ENCODE assay signal across 8 cellular contexts in the genomic region with DNA sequence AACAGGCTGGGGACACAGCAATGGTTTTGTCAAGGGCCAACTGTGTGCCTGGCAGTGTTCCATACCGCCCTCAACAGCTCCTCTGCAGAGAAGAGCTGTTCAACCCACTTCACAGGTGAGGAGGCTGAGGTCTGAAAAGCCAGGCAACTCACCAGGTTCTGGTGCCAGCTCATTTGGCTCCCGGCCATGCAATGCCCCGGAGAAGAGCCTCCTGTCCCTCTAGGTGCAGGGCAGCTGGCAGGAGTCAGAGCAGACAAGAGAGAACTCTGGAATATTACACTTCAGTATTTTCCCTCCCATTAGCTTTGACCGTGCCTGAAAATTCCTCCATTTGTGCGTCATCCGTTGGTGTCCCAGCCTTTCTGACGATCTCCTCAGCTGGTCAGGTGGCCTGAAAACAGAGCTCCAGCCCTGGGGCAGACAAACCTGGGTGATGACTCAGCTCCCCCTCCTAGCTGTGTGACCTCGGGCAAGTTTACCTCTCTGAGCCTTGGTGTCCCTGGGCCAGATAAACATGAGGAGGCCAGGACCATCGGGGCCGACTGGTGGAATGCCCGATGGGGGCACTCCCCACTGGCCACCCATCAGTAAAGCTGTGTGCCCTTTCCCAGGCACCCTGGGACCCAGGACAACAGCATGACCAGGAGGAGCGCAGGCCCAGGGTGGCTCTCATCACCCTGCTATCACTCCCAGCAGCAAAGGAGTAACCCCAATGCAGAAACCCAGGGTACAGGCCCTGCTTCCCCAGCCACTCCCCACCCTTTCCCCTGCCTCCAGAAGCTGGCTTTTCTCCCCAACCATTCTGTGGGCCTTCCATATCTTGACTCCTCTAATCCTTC. TPM values are rescaled to one million over a fixed set of nuclear protein-coding genes. Genes with fewer than 3 reads are reported as not detected.
DNase-seq lines count a peak whose midpoint lies in the region; ATAC-seq and TF ChIP-seq lines count a peak whose summit lies in the region.

No MANE protein-coding gene starts in this region.

- 60% methylated on average over 12 of the region's 12 CpGs for WGBS in HUES64
- 27 to 55% (median 39%) methylated on average over 9 to 12 of the region's 12 CpGs for WGBS in stomach, 5 donors

- no peaks in the 10 kb centered on the region for H3K27me3 ChIP-seq in HUES64 (ENCODE audit: insufficient read depth, low read length)
- no peaks in the 10 kb centered on the region for H3K27me3 ChIP-seq in stomach

- TF ChIP-seq CTCF in stomach (IDR thresholded peaks at IDR 0.05), result no peak

- DNase-seq in AG08396 (ENCODE audit: low spot score), result peak; percentile 74
- peak; percentile 66 for DNase-seq in amniotic epithelial cell (ENCODE audit: low read depth)
- DNase-seq in iris pigment epithelial cell (ENCODE audit: low read depth), result peak; percentile 78
- DNase-seq in stomach, result peak; percentile 51
- no peak for DNase-seq in germinal center (ENCODE audit: low spot score)
- DNase-seq in NCI-H1694 (lab: John Stamatoyannopoulos, UW), result no peak

- H3K9ac ChIP-seq in HUES64 (ENCODE audit: low read depth, low read length), result no peak overlapping the region

- TF ChIP-seq EP300 in stomach (IDR thresholded peaks at IDR 0.05), result peak; percentile 22

- H3K9me3 ChIP-seq in HUES64 (ENCODE audit: insufficient read depth, low read depth, low read length), result peaks cover 8% of the 10 kb centered on the region; the same call in 1 of the 2 replicates
- no peaks in the 10 kb centered on the region for H3K9me3 ChIP-seq in stomach

- peaks cover 14% of the 10 kb centered on the region for H3K4me1 ChIP-seq in HUES64 (ENCODE audit: insufficient read depth, low read length)
- peaks cover 41 to 47% (median 42%) of the 10 kb centered on the region in 4 donors for H3K4me1 ChIP-seq in stomach

- H3K27ac ChIP-seq in HUES64 (ENCODE audit: low read depth, low read length), result 0 out of 2 replicates have a peak overlapping the region, but pooled peaks have one; percentile 30
- H3K27ac ChIP-seq in stomach, result peak overlapping the region; percentile 38 to 97 (median 97)

- TF ChIP-seq POLR2A in stomach (IDR thresholded peaks at IDR 0.05), result no peak

- H3K36me3 ChIP-seq in HUES64 (ENCODE audit: insufficient read depth, low read length) (no peaks in the 10 kb centered on the region), stomach (no peaks in the 10 kb centered on the region)

- intact Hi-C loops in stomach (cut with DNase I; ENCODE audit: low total_unique reads), result no loop called here

- ATAC-seq in activated CD4-positive, CD25-positive, alpha-beta regulatory T cell treated with anti-CD3 and anti-CD28 coated beads, Interleukin-2, amount 50 U/mL, for 24 hours, result no peak

- H3K4me3 ChIP-seq in HUES64 (ENCODE audit: low read length) (no peak overlapping the region), stomach (peak overlapping the region in 3 of 4 donors; percentile 60 to 76 (median 65))

RNA-seq across cellular contexts. Expression of a gene that starts 9.6 kb away (rescaled TPM):
- polyA plus RNA-seq in HUES64 (2013, experiment 1 of 2), result 6.6 TPM
- 6.9 TPM for polyA plus RNA-seq in HUES64 (2013, experiment 2 of 2)
- total RNA-seq in stomach, result 10 to 100 TPM in 1 of 5 donors, 1 to 10 TPM in 2, under 1 TPM in 1, not detected in 1; 0.45 to 10.4 (median 3.0) TPM
- 1 to 10 TPM; 2.3 to 4.5 (median 4.1) TPM for polyA plus RNA-seq in stomach

RNA-seq across cellular contexts. Expression of a gene that starts 14.6 kb away (rescaled TPM):
- 0.15 TPM for polyA plus RNA-seq in HUES64 (2013, experiment 1 of 2)
- polyA plus RNA-seq in HUES64 (2013, experiment 2 of 2), result 0.25 TPM
- total RNA-seq in stomach, result under 1 TPM in 1 of 5 donors, not detected in 4; 0.37 TPM
- polyA plus RNA-seq in stomach, result under 1 TPM in 2 of 3 donors, not detected in 1; 0.05 to 0.12 TPM

RNA-seq across cellular contexts. Expression of a gene that starts 46.4 kb away (rescaled TPM):
- polyA plus RNA-seq in HUES64 (2013, experiment 1 of 2), result 2.0 TPM
- polyA plus RNA-seq in HUES64 (2013, experiment 2 of 2), result 3.2 TPM
- 10 to 100 TPM in 3 of 5 donors, 1 to 10 TPM in 2; 1.8 to 50.4 (median 14.2) TPM for total RNA-seq in stomach
- polyA plus RNA-seq in stomach, result 10 to 100 TPM; 17.6 to 23.8 (median 22.8) TPM

RNA-seq across cellular contexts. Expression of a gene that starts 48.0 kb away (rescaled TPM):
- polyA plus RNA-seq in HUES64 (2013, experiment 1 of 2), result 1.5 TPM
- 1.3 TPM for polyA plus RNA-seq in HUES64 (2013, experiment 2 of 2)
- total RNA-seq in stomach, result 1 to 10 TPM in 2 of 5 donors, under 1 TPM in 1, not detected in 2; 0.73 to 5.3 (median 5.2) TPM
- 1 to 10 TPM in 1 of 3 donors, under 1 TPM in 2; 0.44 to 2.6 (median 0.58) TPM for polyA plus RNA-seq in stomach

Comparison
In these comparisons a context has a peak if more than half of its experiments do, and no peak if none do; other contexts are left out.
1. DNase-seq: peak in AG08396 (single experiment), amniotic epithelial cell (single experiment), iris pigment epithelial cell (single experiment) and stomach (single experiment); none in germinal center (single experiment) and NCI-H1694 (single experiment).